ENCODE assay signal across 1 cellular context in genomic region chr1:21568006-21568746, GRCh38.
TF ChIP-seq lines count a peak whose summit lies in the region.

No MANE protein-coding gene starts in this region.

TF ChIP-seq in WTC11, 78 proteins besides CTCF, POLR2A, EP300 and RAD21 (continued from another document):
- TF ChIP-seq, protein P1, sequence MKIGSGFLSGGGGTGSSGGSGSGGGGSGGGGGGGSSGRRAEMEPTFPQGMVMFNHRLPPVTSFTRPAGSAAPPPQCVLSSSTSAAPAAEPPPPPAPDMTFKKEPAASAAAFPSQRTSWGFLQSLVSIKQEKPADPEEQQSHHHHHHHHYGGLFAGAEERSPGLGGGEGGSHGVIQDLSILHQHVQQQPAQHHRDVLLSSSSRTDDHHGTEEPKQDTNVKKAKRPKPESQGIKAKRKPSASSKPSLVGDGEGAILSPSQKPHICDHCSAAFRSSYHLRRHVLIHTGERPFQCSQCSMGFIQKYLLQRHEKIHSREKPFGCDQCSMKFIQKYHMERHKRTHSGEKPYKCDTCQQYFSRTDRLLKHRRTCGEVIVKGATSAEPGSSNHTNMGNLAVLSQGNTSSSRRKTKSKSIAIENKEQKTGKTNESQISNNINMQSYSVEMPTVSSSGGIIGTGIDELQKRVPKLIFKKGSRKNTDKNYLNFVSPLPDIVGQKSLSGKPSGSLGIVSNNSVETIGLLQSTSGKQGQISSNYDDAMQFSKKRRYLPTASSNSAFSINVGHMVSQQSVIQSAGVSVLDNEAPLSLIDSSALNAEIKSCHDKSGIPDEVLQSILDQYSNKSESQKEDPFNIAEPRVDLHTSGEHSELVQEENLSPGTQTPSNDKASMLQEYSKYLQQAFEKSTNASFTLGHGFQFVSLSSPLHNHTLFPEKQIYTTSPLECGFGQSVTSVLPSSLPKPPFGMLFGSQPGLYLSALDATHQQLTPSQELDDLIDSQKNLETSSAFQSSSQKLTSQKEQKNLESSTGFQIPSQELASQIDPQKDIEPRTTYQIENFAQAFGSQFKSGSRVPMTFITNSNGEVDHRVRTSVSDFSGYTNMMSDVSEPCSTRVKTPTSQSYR (CRISPR knock-in tag; IDR thresholded peaks at IDR 0.05), result no peak
- no peak for TF ChIP-seq ZNF396 (CRISPR knock-in tag; IDR thresholded peaks at IDR 0.05; ENCODE audit: borderline replicate concordance)
- no peak for TF ChIP-seq IRF1 (CRISPR knock-in tag; IDR thresholded peaks at IDR 0.05)
- TF ChIP-seq NFYB (CRISPR knock-in tag; conservative IDR thresholded peaks at IDR 0.05; ENCODE audit: low read depth), result no peak
- TF ChIP-seq, protein P2, sequence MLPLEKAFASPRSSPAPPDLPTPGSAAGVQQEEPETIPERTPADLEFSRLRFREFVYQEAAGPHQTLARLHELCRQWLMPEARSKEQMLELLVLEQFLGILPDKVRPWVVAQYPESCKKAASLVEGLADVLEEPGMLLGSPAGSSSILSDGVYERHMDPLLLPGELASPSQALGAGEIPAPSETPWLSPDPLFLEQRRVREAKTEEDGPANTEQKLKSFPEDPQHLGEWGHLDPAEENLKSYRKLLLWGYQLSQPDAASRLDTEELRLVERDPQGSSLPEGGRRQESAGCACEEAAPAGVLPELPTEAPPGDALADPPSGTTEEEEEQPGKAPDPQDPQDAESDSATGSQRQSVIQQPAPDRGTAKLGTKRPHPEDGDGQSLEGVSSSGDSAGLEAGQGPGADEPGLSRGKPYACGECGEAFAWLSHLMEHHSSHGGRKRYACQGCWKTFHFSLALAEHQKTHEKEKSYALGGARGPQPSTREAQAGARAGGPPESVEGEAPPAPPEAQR (CRISPR knock-in tag; IDR thresholded peaks at IDR 0.05), result no peak
- no peak for TF ChIP-seq IRF2 (CRISPR knock-in tag; IDR thresholded peaks at IDR 0.05; ENCODE audit: borderline replicate concordance, low read depth)
- no peak for TF ChIP-seq E2F5 (CRISPR knock-in tag; IDR thresholded peaks at IDR 0.05)
- TF ChIP-seq, protein P3, sequence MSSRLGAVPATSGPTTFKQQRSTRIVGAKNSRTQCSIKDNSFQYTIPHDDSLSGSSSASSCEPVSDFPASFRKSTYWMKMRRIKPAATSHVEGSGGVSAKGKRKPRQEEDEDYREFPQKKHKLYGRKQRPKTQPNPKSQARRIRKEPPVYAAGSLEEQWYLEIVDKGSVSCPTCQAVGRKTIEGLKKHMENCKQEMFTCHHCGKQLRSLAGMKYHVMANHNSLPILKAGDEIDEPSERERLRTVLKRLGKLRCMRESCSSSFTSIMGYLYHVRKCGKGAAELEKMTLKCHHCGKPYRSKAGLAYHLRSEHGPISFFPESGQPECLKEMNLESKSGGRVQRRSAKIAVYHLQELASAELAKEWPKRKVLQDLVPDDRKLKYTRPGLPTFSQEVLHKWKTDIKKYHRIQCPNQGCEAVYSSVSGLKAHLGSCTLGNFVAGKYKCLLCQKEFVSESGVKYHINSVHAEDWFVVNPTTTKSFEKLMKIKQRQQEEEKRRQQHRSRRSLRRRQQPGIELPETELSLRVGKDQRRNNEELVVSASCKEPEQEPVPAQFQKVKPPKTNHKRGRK (CRISPR knock-in tag; IDR thresholded peaks at IDR 0.05; ENCODE audit: borderline replicate concordance), result no peak
